6 cellular contexts compared by ENCODE assay signal in genomic region chr7:24889611-24890010, GRCh38.
"Had no signal": no experiment of that assay in that cellular context is flagged by ENCODE, and none has a peak within 500 bp of the region (broad histone marks: within the 10 kb centered on the region; RNA-seq: fewer than 3 reads in every experiment).

No MANE protein-coding gene starts in this region.

- DNase-seq: activated CD4-positive, alpha-beta T cell treated with anti-CD3 and anti-CD28 coated beads for 1 hour; activated gamma-delta T cell; effector CD8-positive, alpha-beta T cell; naive thymus-derived CD8-positive, alpha-beta T cell; stimulated activated CD4-positive, alpha-beta T cell treated with anti-CD3 and anti-CD28 coated beads, Interleukin-4, amount 100 ng/mL, for 1 hour had no signal

- ATAC-seq: naive thymus-derived CD8-positive, alpha-beta T cell; sciatic nerve had no signal
